Comparison of ENCODE assay signal across 17 cellular contexts in the genomic region with DNA sequence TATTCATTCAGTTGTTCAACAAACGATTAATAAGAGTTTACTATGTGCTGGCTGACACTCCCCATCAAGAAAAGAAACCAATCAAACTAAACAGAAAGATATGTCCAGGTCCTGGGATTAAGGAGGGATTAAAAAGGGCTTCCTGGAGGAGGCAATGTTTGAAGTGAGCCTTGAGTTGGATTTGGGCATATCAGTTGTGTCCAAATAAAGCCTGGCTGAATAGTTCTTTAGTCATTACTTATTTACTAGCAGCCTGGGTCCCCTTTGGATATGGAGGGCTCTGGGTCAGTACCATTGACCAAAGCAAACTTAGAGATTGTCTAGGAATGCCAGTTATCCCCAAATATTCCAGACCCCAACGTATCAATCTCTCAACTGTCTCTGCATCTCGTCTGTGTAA.
"Had no signal": no experiment of that assay in that cellular context is flagged by ENCODE, and none has a peak within 500 bp of the region (broad histone marks: within the 10 kb centered on the region; RNA-seq: fewer than 3 reads in every experiment).

No MANE protein-coding gene starts in this region.

- DNase-seq: activated B cell treated with CpG ODN at 0.5 μM for 24 hours; activated CD4-positive, alpha-beta T cell treated with anti-CD3 and anti-CD28 coated beads, Interleukin-2, amount 10 ng/mL, durations not matched to agents 24 days and 14 days; activated CD8-positive, alpha-beta memory T cell treated with anti-CD3 and anti-CD28 coated beads, Interleukin-2, amount 50 U/mL, for 4 hours; activated CD8-positive, alpha-beta T cell treated with anti-CD3 and anti-CD28 coated beads, Interleukin-2, amount 10 ng/mL, durations not matched to agents 7 days and 5 days; activated gamma-delta T cell; activated naive CD8-positive, alpha-beta T cell treated with anti-CD3 and anti-CD28 coated beads, Interleukin-2, amount 10 ng/mL, durations not matched to agents 7 days and 5 days; activated T-cell treated with anti-CD3 and anti-CD28 coated beads, Interleukin-2, amount 50 U/mL, for 48 hours; aorta; dorsolateral prefrontal cortex; endodermal cell; glutamatergic neuron; midbrain; pancreas; T-helper 2 cell; thyroid gland had no signal

- H3K27me3 ChIP-seq: dorsolateral prefrontal cortex, pancreas, thyroid gland had no signal

- ATAC-seq: activated CD8-positive, alpha-beta T cell treated with anti-CD3 and anti-CD28 coated beads, Interleukin-2, amount 10 ng/mL, durations not matched to agents 7 days and 5 days; pancreas; stimulated activated effector memory CD8-positive, alpha-beta T cell treated with anti-CD3 and anti-CD28 coated beads, Interleukin-12 subunit alpha, Interleukin-12 subunit beta, amount 100 ng/mL, for 72 hours had no signal

- H3K4me3 ChIP-seq: dorsolateral prefrontal cortex, pancreas, thyroid gland had no signal

- H3K36me3 ChIP-seq: pancreas, thyroid gland had no signal

- H3K9me3 ChIP-seq: pancreas, thyroid gland had no signal

- H3K27ac ChIP-seq: dorsolateral prefrontal cortex, pancreas, thyroid gland had no signal

- H3K4me1 ChIP-seq: pancreas, thyroid gland had no signal

- FAIRE-seq: pancreas, TTC549 had no signal
